2 cellular contexts compared by ENCODE assay signal in genomic region chr6:43740961-43741764, GRCh38.
TF ChIP-seq lines count a peak whose summit lies in the region.

No MANE protein-coding gene starts in this region.

TF ChIP-seq in IMR-90, 13 proteins besides CTCF, POLR2A, EP300 and RAD21:
- no peak for TF ChIP-seq NFE2L2 (IDR thresholded peaks at IDR 0.05; ENCODE audit: low read depth, low read length)
- TF ChIP-seq BHLHE40 (IDR thresholded peaks at IDR 0.05; ENCODE audit: low read depth, low read length), result no peak
- TF ChIP-seq USF2 (IDR thresholded peaks at IDR 0.05; ENCODE audit: low read depth, low read length), result no peak
- TF ChIP-seq MXI1 (IDR thresholded peaks at IDR 0.05; ENCODE audit: borderline replicate concordance, low read depth, low read length), result no peak
- TF ChIP-seq FOS (IDR thresholded peaks at IDR 0.05; ENCODE audit: low read depth, low read length), result no peak
- TF ChIP-seq MAFK (IDR thresholded peaks at IDR 0.05; ENCODE audit: low read depth, low read length), result no peak
- no peak for TF ChIP-seq RCOR1 (IDR thresholded peaks at IDR 0.05; ENCODE audit: insufficient replicate concordance, low read length)
- no peak for TF ChIP-seq CEBPB (IDR thresholded peaks at IDR 0.05; ENCODE audit: low read depth, low read length)
- no peak for TF ChIP-seq ELK1 (IDR thresholded peaks at IDR 0.05; ENCODE audit: borderline replicate concordance, low read depth, low read length)
- TF ChIP-seq MAZ (IDR thresholded peaks at IDR 0.05; ENCODE audit: borderline replicate concordance, low read depth, low read length), result no peak
- TF ChIP-seq CHD1 (IDR thresholded peaks at IDR 0.05; ENCODE audit: low read depth, low read length), result no peak
TF ChIP-seq in IMR-90: peak in this region for 0.

TF ChIP-seq in HepG2, 621 proteins besides CTCF, POLR2A, EP300 and RAD21:
- TF ChIP-seq UBTF (CRISPR knock-in tag; IDR thresholded peaks at IDR 0.05) (no peak), XRCC5 (optimal IDR thresholded peaks at IDR 0.05; ENCODE audit: low read length) (peak; percentile 9)
